ENCODE assay signal across 8 cellular contexts in the genomic region with DNA sequence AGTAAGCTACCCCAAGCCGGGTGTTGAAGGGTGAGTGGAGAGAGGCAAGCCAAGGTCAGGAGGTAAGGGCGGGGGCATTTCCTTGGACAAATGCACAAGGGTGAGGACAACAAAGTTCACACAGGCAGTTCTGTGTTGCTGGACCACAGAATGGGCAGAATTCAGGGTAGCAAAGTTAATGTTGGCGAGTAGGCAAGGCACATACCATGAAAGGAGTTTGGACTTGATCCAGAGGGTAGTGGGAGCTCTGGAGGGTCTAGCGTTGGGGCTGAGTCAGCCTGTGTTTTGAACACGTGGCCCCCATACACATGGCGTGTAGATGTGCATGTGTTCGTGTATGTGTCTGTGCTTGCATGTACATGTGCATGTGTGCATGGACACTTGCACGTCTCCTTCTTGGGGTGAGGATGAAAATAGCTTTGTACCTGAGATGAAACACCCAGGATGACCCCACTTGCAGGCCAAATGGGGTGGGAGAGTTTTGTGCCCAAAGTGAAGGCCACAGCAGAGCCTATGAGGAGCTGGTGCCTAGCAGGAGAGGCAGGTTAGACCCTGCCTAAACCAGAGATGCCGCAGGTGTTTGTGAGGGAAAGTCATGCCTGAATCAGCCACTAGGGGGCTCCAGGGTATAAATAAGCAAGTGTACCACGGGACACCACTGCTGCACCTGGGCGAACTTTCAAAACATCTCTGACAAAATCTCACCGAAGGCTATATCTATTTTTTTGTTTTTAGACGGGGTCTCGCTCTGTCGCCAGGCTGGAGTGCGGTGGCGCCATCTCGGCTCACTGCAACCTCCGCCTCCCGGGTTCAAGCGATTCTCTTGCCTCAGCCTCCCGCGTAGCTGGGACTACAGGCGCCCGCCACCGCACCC. TPM values are rescaled to one million over a fixed set of nuclear protein-coding genes. Genes with fewer than 3 reads are reported as not detected.
DNase-seq lines count a peak whose midpoint lies in the region; ATAC-seq, FAIRE-seq and TF ChIP-seq lines count a peak whose summit lies in the region.

No MANE protein-coding gene starts in this region.

- no peak overlapping the region for H3K4me3 ChIP-seq in A549
- no peak overlapping the region for H3K4me3 ChIP-seq in Karpas-422 (ENCODE audit: low read length)
- no peak overlapping the region for H3K4me3 ChIP-seq in foreskin fibroblast (ENCODE audit: low read depth in 1 of 2, low read length in 2 of 2)
- no peak overlapping the region for H3K4me3 ChIP-seq in ovary
- H3K4me3 ChIP-seq in upper lobe of left lung, result no peak overlapping the region

- TF ChIP-seq POLR2A in A549 (IDR thresholded peaks at IDR 0.05; ENCODE audit: low read length) (no peak), ovary (IDR thresholded peaks at IDR 0.05) (no peak), upper lobe of left lung (IDR thresholded peaks at IDR 0.05) (no peak)

- H3K27ac ChIP-seq in A549, result no peak overlapping the region
- no peak overlapping the region for H3K27ac ChIP-seq in Karpas-422 (ENCODE audit: low read length)
- no peak overlapping the region for H3K27ac ChIP-seq in ovary
- no peak overlapping the region for H3K27ac ChIP-seq in upper lobe of left lung

- H3K4me2 ChIP-seq in A549 (no peak overlapping the region; the same call in 2 of the 3 replicates), Karpas-422 (ENCODE audit: low read depth, low read length, poor library complexity, severe bottlenecking) (no peak overlapping the region)

- POLR2A ChIA-PET in A549 (lab: Yijun Ruan, JAX), result interaction anchor here (2.2 kb wide), 1 partner anchor 193 kb away, joined by 7 read pairs; no protein-coding TSS in a partner anchor

- H3K9me3 ChIP-seq in A549 (no peaks in the 10 kb centered on the region), Karpas-422 (ENCODE audit: low read length) (no peaks in the 10 kb centered on the region), ovary (no peaks in the 10 kb centered on the region), upper lobe of left lung (no peaks in the 10 kb centered on the region)

- TF ChIP-seq CTCF in A549 (IDR thresholded peaks at IDR 0.05) (peak; percentile 75), GM13976 (IDR thresholded peaks at IDR 0.05; ENCODE audit: borderline replicate concordance, control extremely low read depth, extremely low read depth, insufficient read depth, missing control alignments) (peak; percentile 76), foreskin fibroblast (IDR thresholded peaks at IDR 0.05; ENCODE audit: low read depth, low read length) (peak; percentile 78), ovary (IDR thresholded peaks at IDR 0.05) (peak; percentile 79 to 83 (median 81)), upper lobe of left lung (IDR thresholded peaks at IDR 0.05) (peak; percentile 84 to 93 (median 88))

- H3K4me3 Mint-ChIP-seq in activated T-helper 2 cell treated with anti-CD3 and anti-CD28 coated beads, Interferon-gamma antibody, Interleukin-2, Interleukin-4, amounts not matched to agents 10 μg/mL and 5 μg/mL and 100 μg/mL, durations not matched to agents 14 hours and 24 hours and 36 hours (ENCODE audit: low read depth), result no peak overlapping the region

- no peak overlapping the region for H3K9ac ChIP-seq in Karpas-422 (ENCODE audit: low read length)

- H3K27me3 Mint-ChIP-seq in activated T-helper 2 cell treated with anti-CD3 and anti-CD28 coated beads, Interferon-gamma antibody, Interleukin-2, Interleukin-4, amounts not matched to agents 10 μg/mL and 5 μg/mL and 100 μg/mL, durations not matched to agents 14 hours and 24 hours and 36 hours (ENCODE audit: low read depth), result no peaks in the 10 kb centered on the region

- intact Hi-C loops in activated T-helper 2 cell treated with anti-CD3 and anti-CD28 coated beads, Interferon-gamma antibody, Interleukin-2, Interleukin-4, amounts not matched to agents 10 μg/mL and 5 μg/mL and 100 μg/mL, durations not matched to agents 14 hours and 24 hours and 36 hours (cut with micrococcal nuclease), result loop anchor here (2.0 kb wide), 2 partner anchors 150 to 190 kb away; a partner anchor contains a TSS
- intact Hi-C loops in ovary (cut with DNase I), result loop anchor here (2.0 to 10.0 kb wide), 6 partner anchors 148 to 188 kb away; a partner anchor contains a TSS

- no peaks in the 10 kb centered on the region for H3K36me3 Mint-ChIP-seq in activated T-helper 2 cell treated with anti-CD3 and anti-CD28 coated beads, Interferon-gamma antibody, Interleukin-2, Interleukin-4, amounts not matched to agents 10 μg/mL and 5 μg/mL and 100 μg/mL, durations not matched to agents 14 hours and 24 hours and 36 hours (ENCODE audit: low read depth)

- H3K4me1 ChIP-seq in A549 (no peaks in the 10 kb centered on the region), Karpas-422 (ENCODE audit: low read length) (peaks cover 19% of the 10 kb centered on the region), ovary (ENCODE audit: insufficient read depth) (no peaks in the 10 kb centered on the region), upper lobe of left lung (peaks cover 2 to 5% (median 4%) of the 10 kb centered on the region in 4 donors)

- 49% methylated on average over 26 of the region's 26 CpGs for WGBS in A549 (ENCODE audit: missing lambda C conversion rate)
- WGBS in ovary, 3 donors, result 49 to 58% (median 52%) methylated on average over 26 of the region's 26 CpGs
- WGBS in upper lobe of left lung, 2 donors, result 59 to 65% methylated on average over 26 of the region's 26 CpGs

- H3K9me2 ChIP-seq in Karpas-422 (replicated peaks; ENCODE audit: insufficient read depth, low read length), result no peaks in the 10 kb centered on the region

- H3K27me3 ChIP-seq in Karpas-422 (ENCODE audit: low read length), result no peaks in the 10 kb centered on the region
- H3K27me3 ChIP-seq in ovary, result no peaks in the 10 kb centered on the region
- H3K27me3 ChIP-seq in upper lobe of left lung, result no peaks in the 10 kb centered on the region

- DNase-seq in A549 (ENCODE audit: low read depth in 1 of 2, low spot score in 1 of 2) (peak; percentile 70 to 86), GM13976 (ENCODE audit: low spot score) (peak; percentile 90), Karpas-422 (peak; percentile 94), SHP77 treated with DMSO at 0.1 percent for 48 hours (lab: John Stamatoyannopoulos, UW) (peak; percentile 79), foreskin fibroblast (peak; percentile 34 to 78), ovary (peak; percentile 72 to 88 (median 79)), upper lobe of left lung (peak in 1 of 2 donors; percentile 87)
- peak; percentile 72 for DNase-seq in activated T-helper 2 cell treated with anti-CD3 and anti-CD28 coated beads, Interferon-gamma antibody, Interleukin-2, Interleukin-4, amounts not matched to agents 10 μg/mL and 5 μg/mL and 100 μg/mL, durations not matched to agents 14 hours and 24 hours and 36 hours (ENCODE audit: low spot score)

- H2AFZ ChIP-seq in Karpas-422 (ENCODE audit: low read length), result no peak overlapping the region

- TF ChIP-seq EP300 in A549 (IDR thresholded peaks at IDR 0.05) (no peak), ovary (IDR thresholded peaks at IDR 0.05) (no peak), upper lobe of left lung (IDR thresholded peaks at IDR 0.05) (no peak)

- no peaks in the 10 kb centered on the region for H4K20me1 ChIP-seq in Karpas-422 (ENCODE audit: insufficient read depth, low read depth, low read length)

- in situ Hi-C loops in GM13976 (cut with MboI; ENCODE audit: low sequenced_read_pairs, unreplicated experiment), result loop anchor here (10.0 kb wide), 1 partner anchor 188 kb away; a partner anchor contains a TSS

- CTCF ChIA-PET in A549 (lab: Yijun Ruan, JAX), result interaction anchor here (0.5 to 6.7 kb wide), 46 partner anchors 10 to 383 kb away, joined by 3 to 51 read pairs (median 4); a partner anchor contains a TSS

- H3K79me2 ChIP-seq in Karpas-422 (ENCODE audit: low read length), result no peaks in the 10 kb centered on the region

- peaks cover 7% of the 10 kb centered on the region for H3K4me1 Mint-ChIP-seq in activated T-helper 2 cell treated with anti-CD3 and anti-CD28 coated beads, Interferon-gamma antibody, Interleukin-2, Interleukin-4, amounts not matched to agents 10 μg/mL and 5 μg/mL and 100 μg/mL, durations not matched to agents 14 hours and 24 hours and 36 hours (ENCODE audit: low read depth)

- TF ChIP-seq RAD21 in A549 (conservative IDR thresholded peaks at IDR 0.05 in 1 of 2, IDR thresholded peaks at IDR 0.05 in 1 of 2), result peak; percentile 77 to 81

- ATAC-seq in A549, result peak; percentile 58 to 83; a peak in 5 of 6 replicates
- ATAC-seq in upper lobe of left lung (ENCODE audit: low FRiP score in 2 of 2), result peak; percentile 71 to 73

- H3K27ac Mint-ChIP-seq in activated T-helper 2 cell treated with anti-CD3 and anti-CD28 coated beads, Interferon-gamma antibody, Interleukin-2, Interleukin-4, amounts not matched to agents 10 μg/mL and 5 μg/mL and 100 μg/mL, durations not matched to agents 14 hours and 24 hours and 36 hours, result no peak overlapping the region

- H3K36me3 ChIP-seq in Karpas-422 (ENCODE audit: insufficient read depth, low read length) (no peaks in the 10 kb centered on the region), ovary (no peaks in the 10 kb centered on the region), upper lobe of left lung (peaks cover 0 to 14% (median 0%) of the 10 kb centered on the region in 4 donors)

- H3K9me3 Mint-ChIP-seq in activated T-helper 2 cell treated with anti-CD3 and anti-CD28 coated beads, Interferon-gamma antibody, Interleukin-2, Interleukin-4, amounts not matched to agents 10 μg/mL and 5 μg/mL and 100 μg/mL, durations not matched to agents 14 hours and 24 hours and 36 hours, result no peaks in the 10 kb centered on the region

- no peak for FAIRE-seq in A549 (lab: Jason Lieb, UNC)

TF ChIP-seq in A549, 52 proteins besides CTCF, POLR2A, EP300 and RAD21:
- TF ChIP-seq MYC (IDR thresholded peaks at IDR 0.05; ENCODE audit: borderline replicate concordance, low read length) (no peak), FOXS1 (CRISPR knock-in tag; IDR thresholded peaks at IDR 0.05) (no peak), NFE2L2 (conservative IDR thresholded peaks at IDR 0.05; ENCODE audit: low read length) (no peak), JUNB (IDR thresholded peaks at IDR 0.05) (no peak), HDAC2 (IDR thresholded peaks at IDR 0.05) (no peak), HEYL (CRISPR knock-in tag; IDR thresholded peaks at IDR 0.05) (no peak), SMC3 (IDR thresholded peaks at IDR 0.05) (peak; percentile 74)

RNA-seq across cellular contexts. Expression of a gene that starts 21.8 kb away (rescaled TPM):
- polyA plus RNA-seq in A549 (2011; rRNA removed), result 1.3 TPM in 2 replicates
- 1.7 TPM in 2 replicates for polyA plus RNA-seq in A549 (2012; cell fraction: cytosol; rRNA removed)
- 12.9 and 19.2 TPM in 2 replicates for polyA plus RNA-seq in A549 (2012; cell fraction: nucleus; rRNA removed)
- polyA plus RNA-seq in A549 (2017; fragmentation: RNase III; extraction: RNeasy Plus Mini Kit Qiagen cat#74134 plus additional on column Dnase treatment), result 1.8 to 2.7 TPM (median 2.1 TPM) in 3 replicates
- polyA minus RNA-seq in A549 (2011; rRNA and poly(A)+ RNA removed), result 0.29 and 1.2 TPM in 2 replicates
- 4.4 and 18.1 TPM in 2 replicates for total RNA-seq in Karpas-422 (2014; rRNA removed; shearing (Covaris generic); ENCODE audit: low replicate concordance)
- 11.5 and 13.7 TPM in 2 replicates for total RNA-seq in activated T-helper 2 cell treated with anti-CD3 and anti-CD28 coated beads, Interferon-gamma antibody, Interleukin-2, Interleukin-4, amounts not matched to agents 10 μg/mL and 5 μg/mL and 100 μg/mL, durations not matched to agents 14 hours and 24 hours and 36 hours
- total RNA-seq in ovary, result 10 to 100 TPM in 6 of 7 donors, 1 to 10 TPM in 1; 9.5 to 50.9 (median 31.1) TPM
- 10 to 100 TPM; 23.2 to 31.5 TPM for polyA plus RNA-seq in ovary
- total RNA-seq in upper lobe of left lung, result 100 to 1,000 TPM in 5 of 6 donors, 10 to 100 TPM in 1; 92.8 to 272 (median 167) TPM
